8 cellular contexts compared by ENCODE assay signal in genomic region chrX:68433981-68434299, GRCh38. TPM values are rescaled to one million over a fixed set of nuclear protein-coding genes. Genes with fewer than 3 reads are reported as not detected.
DNase-seq lines count a peak whose midpoint lies in the region; ATAC-seq and TF ChIP-seq lines count a peak whose summit lies in the region.

No MANE protein-coding gene starts in this region.

- BruUV-seq in Caco-2 (replicated peaks; lab: Mats Ljungman, UMichigan) = no TSS peak

- H3K9me3 ChIP-seq in Caco-2 = no peaks in the 10 kb centered on the region
- no peaks in the 10 kb centered on the region for H3K9me3 ChIP-seq in prostate gland

- no peak for TF ChIP-seq POLR2A in prostate gland (IDR thresholded peaks at IDR 0.05)

- POLR2A ChIA-PET in Caco-2 (lab: Charles Lee) = no interaction called here
- POLR2A ChIA-PET in T-cell (lab: Charles Lee) = no interaction called here

- TF ChIP-seq CTCF in Caco-2 (IDR thresholded peaks at IDR 0.05; ENCODE audit: insufficient read depth in 1 of 2, low read depth in 1 of 2, low read length in 1 of 2, severe bottlenecking in 1 of 2, unreplicated experiment in 1 of 2) (no peak), fibroblast of mammary gland (conservative IDR thresholded peaks at IDR 0.05; ENCODE audit: control insufficient read depth, insufficient read depth, low read depth, low read length) (no peak), prostate gland (IDR thresholded peaks at IDR 0.05) (no peak), GM13977 (IDR thresholded peaks at IDR 0.05; ENCODE audit: extremely low read depth, insufficient read depth, missing control alignments) (no peak)

- H3K27me3 ChIP-seq in Caco-2 (replicated peaks; ENCODE audit: control insufficient read depth, insufficient read depth, low read length) (no peaks in the 10 kb centered on the region), prostate gland (replicated peaks; ENCODE audit: insufficient read depth) (no peaks in the 10 kb centered on the region)

- in situ Hi-C loops in GM13977 (cut with MboI; ENCODE audit: low pct_unique_long_range_greater_than_20kb, low sequenced_read_pairs, unreplicated experiment) = no loop called here

- no peaks in the 10 kb centered on the region for H3K27me3 Mint-ChIP-seq in Caco-2 (ENCODE audit: insufficient read depth, unreplicated experiment)
- H3K27me3 Mint-ChIP-seq in T-cell = peaks cover 45 to 57% of the 10 kb centered on the region in 2 donors

- ATAC-seq in T-cell (replicated peaks in 1 of 4) = no peak
- no peak for ATAC-seq in GM19023 (IDR thresholded peaks at IDR 0.05; ENCODE audit: unreplicated experiment)
- ATAC-seq in HG03457 (IDR thresholded peaks at IDR 0.05; ENCODE audit: unreplicated experiment) = no peak

- no peaks in the 10 kb centered on the region for H3K36me3 ChIP-seq in Caco-2 (ENCODE audit: control insufficient read depth, insufficient read depth, low read length)
- no peaks in the 10 kb centered on the region for H3K36me3 ChIP-seq in prostate gland

- 0% methylated on average over 12 of the region's 13 CpGs for WGBS in prostate gland

- H3K4me3 ChIP-seq in Caco-2 (ENCODE audit: low read depth, low read length) (peak overlapping the region; percentile 69), fibroblast of mammary gland (ENCODE audit: control insufficient read depth, low read depth, low read length) (peak overlapping the region; percentile 64), prostate gland (peak overlapping the region; percentile 48 to 54)

- H3K4me1 Mint-ChIP-seq in Caco-2 (ENCODE audit: low read depth, unreplicated experiment) (peaks cover 13% of the 10 kb centered on the region), T-cell (peaks cover 5 to 17% (median 7%) of the 10 kb centered on the region in 3 donors)

- intact Hi-C loops in Caco-2 (cut with micrococcal nuclease; ENCODE audit: unreplicated experiment) (loop anchor here (1.0 kb wide), 1 partner anchor 56 kb away; no protein-coding TSS in a partner anchor), prostate gland (cut with DNase I) (no loop called here)

- H3K36me3 Mint-ChIP-seq in Caco-2 (ENCODE audit: insufficient read depth, unreplicated experiment) = no peaks in the 10 kb centered on the region
- no peaks in the 10 kb centered on the region for H3K36me3 Mint-ChIP-seq in T-cell

- H3K9me3 Mint-ChIP-seq in Caco-2 (ENCODE audit: unreplicated experiment) (no peaks in the 10 kb centered on the region), T-cell (no peaks in the 10 kb centered on the region)

- CTCF ChIA-PET in Caco-2 (lab: Charles Lee) (no interaction called here), T-cell (lab: Charles Lee) (interaction anchor here in 1 of 2 donors (0.6 kb wide), 1 partner anchor 31 kb away, joined by 4 read pairs; no protein-coding TSS in a partner anchor)

- DNase-seq in Caco-2 = no peak
- no peak for DNase-seq in T-cell
- no peak for DNase-seq in fibroblast of mammary gland (ENCODE audit: low read depth)
- no peak for DNase-seq in prostate gland (ENCODE audit: low spot score)
- no peak for DNase-seq in GM13977 (ENCODE audit: low spot score)
- DNase-seq in LoVo (ENCODE audit: low spot score) = no peak

- peak overlapping the region; percentile 83 for H3K4me3 Mint-ChIP-seq in Caco-2 (ENCODE audit: unreplicated experiment)
- H3K4me3 Mint-ChIP-seq in T-cell = peak overlapping the region; percentile 72 to 83 (median 74)

- peak overlapping the region; percentile 80 to 83 for H3K27ac ChIP-seq in prostate gland

- H3K27ac Mint-ChIP-seq in Caco-2 (ENCODE audit: unreplicated experiment) (peak overlapping the region; percentile 50), T-cell (no peak overlapping the region)

- H3K4me1 ChIP-seq in Caco-2 (no peaks in the 10 kb centered on the region), prostate gland (replicated peaks) (no peaks in the 10 kb centered on the region)

RNA-seq across cellular contexts. Expression of gene OPHN1, which starts 0.6 kb away (rescaled TPM):
- total RNA-seq in Caco-2 (2022) (2.8 and 4.6 TPM in 2 replicates), T-cell (under 1 TPM; 0.07 to 0.25 (median 0.15) TPM), prostate gland (10 to 100 TPM; 18.7 to 26.2 TPM)
